ENCODE assay signal across 33 cellular contexts in the genomic region with DNA sequence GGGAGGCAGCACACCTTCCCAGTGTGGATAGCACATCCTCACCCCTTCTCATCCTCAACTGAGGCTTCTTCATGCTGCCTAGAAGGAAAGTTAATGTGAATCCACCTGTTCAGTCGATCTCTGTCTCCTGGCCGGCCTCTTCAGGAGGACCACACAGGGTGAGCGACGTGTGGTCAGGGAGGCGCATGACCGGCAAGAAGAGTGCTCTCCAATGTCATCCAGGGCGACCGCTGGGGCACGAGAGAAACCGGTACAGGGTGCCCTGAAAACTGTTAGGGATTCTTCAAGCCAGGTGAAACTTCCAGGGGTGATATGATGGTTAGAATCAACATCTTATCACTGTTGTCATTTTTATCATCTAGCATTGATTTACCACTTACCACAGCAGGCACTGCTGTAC.
"Had no signal": no experiment of that assay in that cellular context is flagged by ENCODE, and none has a peak within 500 bp of the region (broad histone marks: within the 10 kb centered on the region; RNA-seq: fewer than 3 reads in every experiment).

No MANE protein-coding gene starts in this region.

- H3K9me3 Mint-ChIP-seq: activated B cell treated with CpG ODN at 0.5 μM for 24 hours; activated CD4-positive, alpha-beta memory T cell treated with anti-CD3 and anti-CD28 coated beads, Interleukin-2, amount 10 ng/mL, durations not matched to agents 7 days and 5 days; activated T-cell treated with anti-CD3 and anti-CD28 coated beads, Interleukin-2, amount 50 U/mL, for 24 hours; activated T-cell treated with anti-CD3 and anti-CD28 coated beads, Interleukin-2, amount 50 U/mL, for 72 hours; central memory CD8-positive, alpha-beta T cell; dendritic cell treated with granulocyte-macrophage colony-stimulating factor and Interleukin-4, amounts not matched to agents 40 ng/mL and 50 ng/mL, for 4 days; endodermal cell; T-helper 1 cell treated with Interleukin-12 subunit alpha and Interleukin-12 subunit beta and Interleukin-4 antibody, amounts not matched to agents 30 μg/mL and 1 μg/mL, for 36 hours; T-helper 2 cell treated with Interferon-gamma antibody and Interleukin-4, amounts not matched to agents 5 μg/mL and 100 μg/mL, for 36 hours had no signal

- H3K4me3 Mint-ChIP-seq: activated B cell treated with CpG ODN at 0.5 μM for 24 hours; activated CD4-positive, alpha-beta memory T cell treated with anti-CD3 and anti-CD28 coated beads, Interleukin-2, amount 10 ng/mL, durations not matched to agents 7 days and 5 days; activated naive CD8-positive, alpha-beta T cell; activated T-cell treated with anti-CD3 and anti-CD28 coated beads, Interleukin-2, amount 50 U/mL, for 24 hours; activated T-cell treated with anti-CD3 and anti-CD28 coated beads, Interleukin-2, amount 50 U/mL, for 72 hours; central memory CD8-positive, alpha-beta T cell; dendritic cell treated with granulocyte-macrophage colony-stimulating factor and Interleukin-4, amounts not matched to agents 40 ng/mL and 50 ng/mL, for 4 days; endodermal cell; T-helper 1 cell treated with Interleukin-12 subunit alpha and Interleukin-12 subunit beta and Interleukin-4 antibody, amounts not matched to agents 30 μg/mL and 1 μg/mL, for 36 hours; T-helper 2 cell treated with Interferon-gamma antibody and Interleukin-4, amounts not matched to agents 5 μg/mL and 100 μg/mL, for 36 hours had no signal

- H3K27ac Mint-ChIP-seq: activated B cell treated with CpG ODN at 0.5 μM for 24 hours; activated CD4-positive, alpha-beta memory T cell treated with anti-CD3 and anti-CD28 coated beads, Interleukin-2, amount 10 ng/mL, durations not matched to agents 7 days and 5 days; activated naive CD8-positive, alpha-beta T cell; activated T-cell treated with anti-CD3 and anti-CD28 coated beads, Interleukin-2, amount 50 U/mL, for 24 hours; activated T-cell treated with anti-CD3 and anti-CD28 coated beads, Interleukin-2, amount 50 U/mL, for 72 hours; dendritic cell treated with granulocyte-macrophage colony-stimulating factor and Interleukin-4, amounts not matched to agents 40 ng/mL and 50 ng/mL, for 4 days; endodermal cell; T-helper 1 cell treated with Interleukin-12 subunit alpha and Interleukin-12 subunit beta and Interleukin-4 antibody, amounts not matched to agents 30 μg/mL and 1 μg/mL, for 36 hours; T-helper 2 cell treated with Interferon-gamma antibody and Interleukin-4, amounts not matched to agents 5 μg/mL and 100 μg/mL, for 36 hours had no signal

- ATAC-seq: activated CD4-positive, CD25-positive, alpha-beta regulatory T cell treated with anti-CD3 and anti-CD28 coated beads, Interleukin-2, amount 50 U/mL, for 24 hours; activated T-cell treated with anti-CD3 and anti-CD28 coated beads, Interleukin-2, amount 50 U/mL, for 72 hours; esophagus mucosa had no signal

- H3K4me1 Mint-ChIP-seq: endodermal cell had no signal

- H3K27ac ChIP-seq: brain microvascular endothelial cell, coronary artery, dorsolateral prefrontal cortex, WERI-Rb-1 had no signal

- H3K27me3 Mint-ChIP-seq: activated CD4-positive, alpha-beta memory T cell treated with anti-CD3 and anti-CD28 coated beads, Interleukin-2, amount 10 ng/mL, durations not matched to agents 7 days and 5 days; activated naive CD8-positive, alpha-beta T cell; activated T-cell treated with anti-CD3 and anti-CD28 coated beads, Interleukin-2, amount 50 U/mL, for 24 hours; central memory CD8-positive, alpha-beta T cell had no signal

- H3K4me3 ChIP-seq: coronary artery, dorsolateral prefrontal cortex had no signal

- H3K36me3 ChIP-seq: brain microvascular endothelial cell had no signal

- DNase-seq: activated B cell treated with CpG ODN at 0.5 μM for 24 hours; activated CD4-positive, alpha-beta memory T cell treated with anti-CD3 and anti-CD28 coated beads, Interleukin-2, amount 10 ng/mL, durations not matched to agents 7 days and 5 days; activated CD4-positive, alpha-beta T cell treated with anti-CD3 and anti-CD28 coated beads for 48 hours; activated CD4-positive, alpha-beta T cell treated with anti-CD3 and anti-CD28 coated beads, Interleukin-2, amount 50 U/mL, for 4 hours; activated CD8-positive, alpha-beta memory T cell treated with anti-CD3 and anti-CD28 coated beads, Interleukin-2, amount 50 U/mL, for 48 hours; activated effector memory CD4-positive, alpha-beta T cell treated with Interleukin-2 at 50 U/mL for 16 hours; activated gamma-delta T cell treated with Interleukin-2 at 50 U/mL for 16 hours; activated naive CD4-positive, alpha-beta T cell treated with anti-CD3 and anti-CD28 coated beads, Interleukin-2, amount 50 U/mL, for 16 hours; activated naive CD4-positive, alpha-beta T cell treated with Interleukin-2 at 50 U/mL for 16 hours; activated T-cell treated with anti-CD3 and anti-CD28 coated beads for 4 hours; activated T-cell treated with anti-CD3 and anti-CD28 coated beads, Interleukin-2, amount 50 U/mL, for 24 hours; activated T-cell treated with anti-CD3 and anti-CD28 coated beads, Interleukin-2, amount 50 U/mL, for 72 hours; amniotic stem cell; anterior cingulate cortex; brain microvascular endothelial cell; dorsolateral prefrontal cortex; effector memory CD4-positive, alpha-beta T cell; endodermal cell; foreskin fibroblast; head of caudate nucleus; T1000; WERI-Rb-1 had no signal

- FAIRE-seq: astrocyte, bronchial epithelial cell, frontal cortex had no signal
